ENCODE assay signal across 9 cellular contexts in the genomic region with DNA sequence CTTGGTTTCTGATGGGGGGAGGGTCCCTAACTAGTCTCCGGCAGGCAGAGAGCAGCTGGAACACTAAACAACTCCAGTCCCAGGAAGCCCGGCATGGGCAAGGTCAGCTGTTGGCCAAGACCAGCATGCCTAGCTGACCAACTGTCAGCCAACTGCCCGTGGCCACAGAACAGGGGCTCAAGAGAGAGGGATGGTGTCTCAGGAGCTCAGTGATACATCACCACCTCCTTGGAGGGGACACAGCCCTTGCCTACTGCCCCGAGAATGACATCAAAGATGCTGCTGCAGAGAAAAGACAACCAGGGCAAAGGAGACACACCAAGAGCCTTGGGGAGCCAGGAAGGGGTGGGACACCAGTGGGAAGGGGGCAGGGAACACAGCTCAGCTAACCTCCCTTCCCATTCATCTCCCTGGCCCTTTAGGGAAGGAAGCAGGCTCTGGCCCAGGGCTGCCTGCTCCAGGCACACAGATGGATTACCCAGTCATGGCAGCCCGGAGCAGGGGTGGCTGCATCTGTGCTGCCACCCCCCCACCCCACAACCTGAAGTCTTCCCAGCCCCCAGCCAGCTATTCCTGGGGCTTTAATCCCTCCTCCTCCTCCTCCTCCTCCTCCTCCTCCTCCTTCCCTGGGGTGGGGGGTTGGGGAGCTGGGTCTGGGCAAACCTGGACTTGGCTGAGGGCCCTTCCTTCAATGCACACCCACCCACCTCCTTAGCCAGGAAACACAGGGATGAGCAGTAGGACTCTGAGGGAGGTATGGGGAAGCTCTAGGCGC. TPM values are rescaled to one million over a fixed set of nuclear protein-coding genes. Genes with fewer than 3 reads are reported as not detected.
A peak's percentile ranks its signal among the peaks of the same experiment; 100 is the strongest.
DNase-seq lines count a peak whose midpoint lies in the region; ATAC-seq and TF ChIP-seq lines count a peak whose summit lies in the region.
"Had no signal": no experiment of that assay in that cellular context is flagged by ENCODE, and none has a peak within 500 bp of the region (broad histone marks: within the 10 kb centered on the region; RNA-seq: fewer than 3 reads in every experiment).

No MANE protein-coding gene starts in this region.

- H2BK15ac ChIP-seq in neuronal stem cell (ENCODE audit: low read length): peak overlapping the region; percentile 34

- WGBS in neuronal stem cell (ENCODE audit: extremely low coverage in 2 of 2, insufficient read length in 2 of 2, insufficient replicate concordance in 1 of 2), 2 donors: no CpG with 5 or more reads among the region's 6 CpGs

- H4K8ac ChIP-seq in neuronal stem cell (ENCODE audit: low read depth, low read length): peak overlapping the region; percentile 7

- peak overlapping the region; percentile 84 for H3K27ac ChIP-seq in C4-2B
- peak overlapping the region; percentile 36 for H3K27ac ChIP-seq in neuronal stem cell (replicated peaks; ENCODE audit: low read length)

- H3K4me1 ChIP-seq in NT2/D1 (ENCODE audit: insufficient read depth, insufficient read length) (peaks cover 38% of the 10 kb centered on the region), neuronal stem cell (ENCODE audit: control insufficient read depth in 2 of 2, insufficient read depth in 1 of 2, low read depth in 1 of 2, low read length in 2 of 2) (peaks cover 14 to 26% of the 10 kb centered on the region in 2 donors)

- H3K18ac ChIP-seq in neuronal stem cell (ENCODE audit: low read length): peak overlapping the region; percentile 89

- H3K27me3 ChIP-seq in NT2/D1 (ENCODE audit: insufficient read depth, insufficient read length) (no peaks in the 10 kb centered on the region), neuronal stem cell (ENCODE audit: control insufficient read depth in 3 of 3, insufficient read depth in 3 of 3, low read depth in 1 of 3, low read length in 3 of 3) (peaks cover 0 to 3% (median 0%) of the 10 kb centered on the region in 3 experiments)

- H3K36me3 ChIP-seq in NT2/D1 (ENCODE audit: insufficient read depth, insufficient read length, low read length) (peaks cover 21% of the 10 kb centered on the region), neuronal stem cell (replicated peaks in 1 of 2; ENCODE audit: control insufficient read depth in 2 of 2, insufficient read depth in 2 of 2, low read length in 2 of 2) (peaks cover 0 to 1% of the 10 kb centered on the region in 2 donors)

- H3K9me3 ChIP-seq in NT2/D1 (ENCODE audit: insufficient read depth, low read length) (no peaks in the 10 kb centered on the region), neuronal stem cell (replicated peaks in 1 of 2; ENCODE audit: control insufficient read depth in 2 of 2, insufficient read depth in 1 of 2, low read depth in 1 of 2, low read length in 2 of 2) (no peaks in the 10 kb centered on the region)

- peak overlapping the region; percentile 14 for H3K14ac ChIP-seq in neuronal stem cell (ENCODE audit: low read length)

- peak overlapping the region; percentile 98 for H2AFZ ChIP-seq in neuronal stem cell (ENCODE audit: low read length)

- TF ChIP-seq CTCF in C4-2B (conservative IDR thresholded peaks at IDR 0.05): no peak

- ATAC-seq in GM21367 (IDR thresholded peaks at IDR 0.05; ENCODE audit: unreplicated experiment) (no peak), GM18907 (IDR thresholded peaks at IDR 0.05; ENCODE audit: unreplicated experiment) (no peak), HG03196 (IDR thresholded peaks at IDR 0.05; ENCODE audit: unreplicated experiment) (no peak)

- peak overlapping the region; percentile 99 for H3K4me2 ChIP-seq in neuronal stem cell (ENCODE audit: insufficient read depth, low read length, poor library complexity, severe bottlenecking)

- H3K23ac ChIP-seq in neuronal stem cell (ENCODE audit: low read depth, low read length, poor library complexity): no peak overlapping the region

- peak overlapping the region; percentile 23 for H3K4ac ChIP-seq in neuronal stem cell (ENCODE audit: low read length)

- H2BK5ac ChIP-seq in neuronal stem cell (ENCODE audit: low read length): peak overlapping the region; percentile 91

- peak overlapping the region; percentile 97 for H3K9ac ChIP-seq in NT2/D1 (ENCODE audit: insufficient read length, low read depth)
- H3K9ac ChIP-seq in neuronal stem cell (ENCODE audit: low read depth, low read length, poor library complexity): peak overlapping the region; percentile 96

- H4K91ac ChIP-seq in neuronal stem cell (ENCODE audit: low read depth, low read length, poor library complexity): peak overlapping the region; percentile 47

- DNase-seq in NT2/D1 (ENCODE audit: low read depth, low spot score): no peak
- peak; percentile 24 for DNase-seq in fibroblast of gingiva (ENCODE audit: low read depth)
- no peak for DNase-seq in neuronal stem cell (ENCODE audit: low spot score)
- no peak for DNase-seq in AG20443 (ENCODE audit: low spot score)
- DNase-seq: NCI-H1048 had no signal

- peaks cover 19% of the 10 kb centered on the region for H3K79me1 ChIP-seq in neuronal stem cell (ENCODE audit: low read depth, low read length)

- H3K4me3 ChIP-seq in NT2/D1 (ENCODE audit: insufficient read length, low read depth) (peak overlapping the region; percentile 95), neuronal stem cell (ENCODE audit: low read length in 2 of 2) (peak overlapping the region; percentile 84 to 92)

- H2BK12ac ChIP-seq in neuronal stem cell (ENCODE audit: low read length): no peak overlapping the region

- peak overlapping the region; percentile 94 for H2AK5ac ChIP-seq in neuronal stem cell (ENCODE audit: low read depth, low read length)

- no peak overlapping the region for H2BK120ac ChIP-seq in neuronal stem cell (ENCODE audit: low read depth, low read length)

RNA-seq across cellular contexts. Expression of gene BIN1, which starts 1.9 kb away (rescaled TPM):
- polyA plus RNA-seq in neuronal stem cell (2013, experiment 1 of 2): 58.5 TPM
- 59.1 TPM for polyA plus RNA-seq in neuronal stem cell (2013, experiment 2 of 2)
